Comparison of ENCODE assay signal across 21 cellular contexts in the genomic region with DNA sequence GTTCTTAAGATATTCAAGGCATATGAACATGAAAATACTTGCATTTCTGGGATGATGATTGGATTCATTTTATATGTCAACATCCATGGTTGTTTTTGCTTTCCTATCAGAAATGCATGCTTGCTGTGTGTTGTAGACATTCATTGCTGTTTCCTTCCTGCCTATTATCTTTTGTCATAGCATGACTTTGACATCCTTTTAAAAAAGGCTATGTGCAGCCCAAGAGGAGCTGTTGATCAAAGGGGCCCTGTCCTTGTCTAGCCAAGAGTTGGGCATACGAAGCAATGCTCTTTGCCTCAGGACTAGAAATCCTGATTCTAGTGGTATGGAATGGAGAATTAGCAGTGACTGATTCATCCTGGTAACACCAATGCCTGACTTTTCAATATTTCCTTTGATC.
"Had no signal": no experiment of that assay in that cellular context is flagged by ENCODE, and none has a peak within 500 bp of the region (broad histone marks: within the 10 kb centered on the region; RNA-seq: fewer than 3 reads in every experiment).

No MANE protein-coding gene starts in this region.

- H3K4me1 ChIP-seq: gastrocnemius medialis, parathyroid adenoma, stomach, thyroid gland, vagina had no signal

- H3K27me3 ChIP-seq: gastrocnemius medialis, neural progenitor cell, thyroid gland, vagina had no signal

- DNase-seq: dermis blood vessel endothelial cell; effector memory CD8-positive, alpha-beta T cell; erythroblast; gastrocnemius medialis; head of caudate nucleus; mesenchymal stem cell; mucosa of descending colon; naive B cell; stimulated activated CD4-positive, alpha-beta T cell treated with anti-CD3 and anti-CD28 coated beads, Interleukin-2, amount 100 ng/mL, for 24 hours; stimulated activated CD4-positive, alpha-beta T cell treated with anti-CD3 and anti-CD28 coated beads, Interleukin-4, amount 100 ng/mL, for 24 hours; stimulated activated naive CD4-positive, alpha-beta T cell treated with Interleukin-2 at 50 U/mL for 16 hours; stomach; thyroid gland; trophoblast cell had no signal

- H3K27ac ChIP-seq: coronary artery, gastrocnemius medialis, neural progenitor cell, parathyroid adenoma, stomach, thyroid gland, vagina had no signal

- H3K36me3 ChIP-seq: gastrocnemius medialis, neural progenitor cell, stomach, thyroid gland, vagina had no signal

- H3K4me3 ChIP-seq: coronary artery, gastrocnemius medialis, mucosa of descending colon, neural progenitor cell, stomach, thyroid gland, vagina had no signal

- ATAC-seq: effector memory CD8-positive, alpha-beta T cell; gastrocnemius medialis; mucosa of descending colon; natural killer cell treated with Interleukin-12 subunit alpha and Interleukin-12 subunit beta and Interleukin-15 and Interleukin-18, amount 100 ng/mL, for 72 hours; sciatic nerve; stimulated activated effector memory CD8-positive, alpha-beta T cell treated with anti-CD3 and anti-CD28 coated beads, Interleukin-12 subunit alpha, Interleukin-12 subunit beta, amount 100 ng/mL, for 72 hours had no signal

- H3K9ac ChIP-seq: neural progenitor cell, parathyroid adenoma had no signal

- H3K9me3 ChIP-seq: gastrocnemius medialis, mucosa of descending colon, stomach, thyroid gland, vagina had no signal
